Comparison of ENCODE assay signal across 4 cellular contexts in genomic region chr14:66623838-66624237, GRCh38.
TF ChIP-seq lines count a peak whose summit lies in the region.

No MANE protein-coding gene starts in this region.

TF ChIP-seq in SK-N-SH treated with all-trans-retinoic acid at 6 μM for 48 hours, 23 proteins besides CTCF, POLR2A, EP300 and RAD21:
- no peak for TF ChIP-seq OSR1 (CRISPR knock-in tag; IDR thresholded peaks at IDR 0.05)
- TF ChIP-seq ARNTL (CRISPR knock-in tag; IDR thresholded peaks at IDR 0.05; ENCODE audit: borderline replicate concordance, low read depth) = no peak
- TF ChIP-seq ZNF8 (CRISPR knock-in tag; IDR thresholded peaks at IDR 0.05) = no peak
- no peak for TF ChIP-seq RARB (CRISPR knock-in tag; IDR thresholded peaks at IDR 0.05)
TF ChIP-seq in SK-N-SH treated with all-trans-retinoic acid at 6 μM for 48 hours: peak in this region for 0.

TF ChIP-seq in SK-N-SH, 30 proteins besides CTCF, POLR2A, EP300 and RAD21:
- TF ChIP-seq YY1 (IDR thresholded peaks at IDR 0.05; ENCODE audit: low read depth) (no peak), JUND (IDR thresholded peaks at IDR 0.05) (no peak), FOXJ3 (CRISPR knock-in tag; IDR thresholded peaks at IDR 0.05) (no peak), POLR2AphosphoS5 (IDR thresholded peaks at IDR 0.05; ENCODE audit: low read depth, low read length) (no peak), GABPA (IDR thresholded peaks at IDR 0.05; ENCODE audit: low read depth) (no peak), EZH2phosphoT487 (IDR thresholded peaks at IDR 0.05; ENCODE audit: borderline replicate concordance, low read depth) (no peak), MEF2A (IDR thresholded peaks at IDR 0.05; ENCODE audit: borderline replicate concordance, low read depth) (no peak), MAX (IDR thresholded peaks at IDR 0.05; ENCODE audit: low read depth) (no peak), TCF12 (IDR thresholded peaks at IDR 0.05) (no peak), USF2 (IDR thresholded peaks at IDR 0.05; ENCODE audit: borderline replicate concordance, low read depth, low read length) (no peak), GATA2 (CRISPR knock-in tag; IDR thresholded peaks at IDR 0.05) (no peak), CHD2 (IDR thresholded peaks at IDR 0.05; ENCODE audit: low read length, partially characterized antibody) (no peak), TAF1 (IDR thresholded peaks at IDR 0.05; ENCODE audit: borderline replicate concordance, low read depth, low read length) (no peak), RXRA (IDR thresholded peaks at IDR 0.05; ENCODE audit: borderline replicate concordance, low read depth) (no peak), TEAD4 (IDR thresholded peaks at IDR 0.05; ENCODE audit: borderline replicate concordance, insufficient read depth) (no peak), ELF1 (IDR thresholded peaks at IDR 0.05) (no peak), FOXM1 (IDR thresholded peaks at IDR 0.05; ENCODE audit: low read depth) (no peak)
- TF ChIP-seq, protein P1, sequence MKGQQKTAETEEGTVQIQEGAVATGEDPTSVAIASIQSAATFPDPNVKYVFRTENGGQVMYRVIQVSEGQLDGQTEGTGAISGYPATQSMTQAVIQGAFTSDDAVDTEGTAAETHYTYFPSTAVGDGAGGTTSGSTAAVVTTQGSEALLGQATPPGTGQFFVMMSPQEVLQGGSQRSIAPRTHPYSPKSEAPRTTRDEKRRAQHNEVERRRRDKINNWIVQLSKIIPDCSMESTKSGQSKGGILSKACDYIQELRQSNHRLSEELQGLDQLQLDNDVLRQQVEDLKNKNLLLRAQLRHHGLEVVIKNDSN (IDR thresholded peaks at IDR 0.05; ENCODE audit: borderline replicate concordance, low read depth) = no peak
- TF ChIP-seq, protein P2, sequence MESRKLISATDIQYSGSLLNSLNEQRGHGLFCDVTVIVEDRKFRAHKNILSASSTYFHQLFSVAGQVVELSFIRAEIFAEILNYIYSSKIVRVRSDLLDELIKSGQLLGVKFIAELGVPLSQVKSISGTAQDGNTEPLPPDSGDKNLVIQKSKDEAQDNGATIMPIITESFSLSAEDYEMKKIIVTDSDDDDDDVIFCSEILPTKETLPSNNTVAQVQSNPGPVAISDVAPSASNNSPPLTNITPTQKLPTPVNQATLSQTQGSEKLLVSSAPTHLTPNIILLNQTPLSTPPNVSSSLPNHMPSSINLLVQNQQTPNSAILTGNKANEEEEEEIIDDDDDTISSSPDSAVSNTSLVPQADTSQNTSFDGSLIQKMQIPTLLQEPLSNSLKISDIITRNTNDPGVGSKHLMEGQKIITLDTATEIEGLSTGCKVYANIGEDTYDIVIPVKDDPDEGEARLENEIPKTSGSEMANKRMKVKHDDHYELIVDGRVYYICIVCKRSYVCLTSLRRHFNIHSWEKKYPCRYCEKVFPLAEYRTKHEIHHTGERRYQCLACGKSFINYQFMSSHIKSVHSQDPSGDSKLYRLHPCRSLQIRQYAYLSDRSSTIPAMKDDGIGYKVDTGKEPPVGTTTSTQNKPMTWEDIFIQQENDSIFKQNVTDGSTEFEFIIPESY (IDR thresholded peaks at IDR 0.05; ENCODE audit: borderline replicate concordance, low read depth) = no peak

TF ChIP-seq in HCT116, 20 proteins besides CTCF, POLR2A, EP300 and RAD21:
- TF ChIP-seq FOSL1 (IDR thresholded peaks at IDR 0.05; ENCODE audit: low read depth) = no peak
- TF ChIP-seq EGR1 (IDR thresholded peaks at IDR 0.05; ENCODE audit: low read depth) = no peak
- no peak for TF ChIP-seq MAX (IDR thresholded peaks at IDR 0.05)
- TF ChIP-seq, protein P2 (IDR thresholded peaks at IDR 0.05; ENCODE audit: extremely low read depth, insufficient replicate concordance, low read length) = no peak
- TF ChIP-seq REST (IDR thresholded peaks at IDR 0.05; ENCODE audit: low read depth) = no peak
- no peak for TF ChIP-seq ZFX (IDR thresholded peaks at IDR 0.05)
- TF ChIP-seq CEBPB (IDR thresholded peaks at IDR 0.05; ENCODE audit: low read depth) = no peak
- TF ChIP-seq SIN3A (IDR thresholded peaks at IDR 0.05; ENCODE audit: low read depth) = no peak
- no peak for TF ChIP-seq YY1 (IDR thresholded peaks at IDR 0.05; ENCODE audit: extremely low read depth, insufficient replicate concordance, low read depth, low read length)
- TF ChIP-seq ELF1 (IDR thresholded peaks at IDR 0.05; ENCODE audit: borderline replicate concordance, low read depth) = no peak
- no peak for TF ChIP-seq EZH2 (IDR thresholded peaks at IDR 0.05)
- TF ChIP-seq ZNF274 (IDR thresholded peaks at IDR 0.05; ENCODE audit: low read depth, low read length) = no peak
- TF ChIP-seq CBX3 (IDR thresholded peaks at IDR 0.05; ENCODE audit: low read depth) = no peak
- no peak for TF ChIP-seq EZH2phosphoT487 (IDR thresholded peaks at IDR 0.05; ENCODE audit: borderline replicate concordance)
- TF ChIP-seq, protein P3, sequence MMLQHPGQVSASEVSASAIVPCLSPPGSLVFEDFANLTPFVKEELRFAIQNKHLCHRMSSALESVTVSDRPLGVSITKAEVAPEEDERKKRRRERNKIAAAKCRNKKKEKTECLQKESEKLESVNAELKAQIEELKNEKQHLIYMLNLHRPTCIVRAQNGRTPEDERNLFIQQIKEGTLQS (IDR thresholded peaks at IDR 0.05) = no peak
- no peak for TF ChIP-seq SP1 (IDR thresholded peaks at IDR 0.05; ENCODE audit: low read depth)
- no peak for TF ChIP-seq POLR2AphosphoS5 (IDR thresholded peaks at IDR 0.05; ENCODE audit: low read depth, low read length)
TF ChIP-seq in HCT116: peak in this region for 0.

TF ChIP-seq in GM12878, 131 proteins besides CTCF, POLR2A, EP300 and RAD21:
- no peak for TF ChIP-seq HDGF (IDR thresholded peaks at IDR 0.05)
- TF ChIP-seq, protein P4, sequence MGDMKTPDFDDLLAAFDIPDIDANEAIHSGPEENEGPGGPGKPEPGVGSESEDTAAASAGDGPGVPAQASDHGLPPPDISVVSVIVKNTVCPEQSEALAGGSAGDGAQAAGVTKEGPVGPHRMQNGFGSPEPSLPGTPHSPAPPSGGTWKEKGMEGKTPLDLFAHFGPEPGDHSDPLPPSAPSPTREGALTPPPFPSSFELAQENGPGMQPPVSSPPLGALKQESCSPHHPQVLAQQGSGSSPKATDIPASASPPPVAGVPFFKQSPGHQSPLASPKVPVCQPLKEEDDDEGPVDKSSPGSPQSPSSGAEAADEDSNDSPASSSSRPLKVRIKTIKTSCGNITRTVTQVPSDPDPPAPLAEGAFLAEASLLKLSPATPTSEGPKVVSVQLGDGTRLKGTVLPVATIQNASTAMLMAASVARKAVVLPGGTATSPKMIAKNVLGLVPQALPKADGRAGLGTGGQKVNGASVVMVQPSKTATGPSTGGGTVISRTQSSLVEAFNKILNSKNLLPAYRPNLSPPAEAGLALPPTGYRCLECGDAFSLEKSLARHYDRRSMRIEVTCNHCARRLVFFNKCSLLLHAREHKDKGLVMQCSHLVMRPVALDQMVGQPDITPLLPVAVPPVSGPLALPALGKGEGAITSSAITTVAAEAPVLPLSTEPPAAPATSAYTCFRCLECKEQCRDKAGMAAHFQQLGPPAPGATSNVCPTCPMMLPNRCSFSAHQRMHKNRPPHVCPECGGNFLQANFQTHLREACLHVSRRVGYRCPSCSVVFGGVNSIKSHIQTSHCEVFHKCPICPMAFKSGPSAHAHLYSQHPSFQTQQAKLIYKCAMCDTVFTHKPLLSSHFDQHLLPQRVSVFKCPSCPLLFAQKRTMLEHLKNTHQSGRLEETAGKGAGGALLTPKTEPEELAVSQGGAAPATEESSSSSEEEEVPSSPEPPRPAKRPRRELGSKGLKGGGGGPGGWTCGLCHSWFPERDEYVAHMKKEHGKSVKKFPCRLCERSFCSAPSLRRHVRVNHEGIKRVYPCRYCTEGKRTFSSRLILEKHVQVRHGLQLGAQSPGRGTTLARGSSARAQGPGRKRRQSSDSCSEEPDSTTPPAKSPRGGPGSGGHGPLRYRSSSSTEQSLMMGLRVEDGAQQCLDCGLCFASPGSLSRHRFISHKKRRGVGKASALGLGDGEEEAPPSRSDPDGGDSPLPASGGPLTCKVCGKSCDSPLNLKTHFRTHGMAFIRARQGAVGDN (IDR thresholded peaks at IDR 0.05) = no peak
- TF ChIP-seq, protein P5, sequence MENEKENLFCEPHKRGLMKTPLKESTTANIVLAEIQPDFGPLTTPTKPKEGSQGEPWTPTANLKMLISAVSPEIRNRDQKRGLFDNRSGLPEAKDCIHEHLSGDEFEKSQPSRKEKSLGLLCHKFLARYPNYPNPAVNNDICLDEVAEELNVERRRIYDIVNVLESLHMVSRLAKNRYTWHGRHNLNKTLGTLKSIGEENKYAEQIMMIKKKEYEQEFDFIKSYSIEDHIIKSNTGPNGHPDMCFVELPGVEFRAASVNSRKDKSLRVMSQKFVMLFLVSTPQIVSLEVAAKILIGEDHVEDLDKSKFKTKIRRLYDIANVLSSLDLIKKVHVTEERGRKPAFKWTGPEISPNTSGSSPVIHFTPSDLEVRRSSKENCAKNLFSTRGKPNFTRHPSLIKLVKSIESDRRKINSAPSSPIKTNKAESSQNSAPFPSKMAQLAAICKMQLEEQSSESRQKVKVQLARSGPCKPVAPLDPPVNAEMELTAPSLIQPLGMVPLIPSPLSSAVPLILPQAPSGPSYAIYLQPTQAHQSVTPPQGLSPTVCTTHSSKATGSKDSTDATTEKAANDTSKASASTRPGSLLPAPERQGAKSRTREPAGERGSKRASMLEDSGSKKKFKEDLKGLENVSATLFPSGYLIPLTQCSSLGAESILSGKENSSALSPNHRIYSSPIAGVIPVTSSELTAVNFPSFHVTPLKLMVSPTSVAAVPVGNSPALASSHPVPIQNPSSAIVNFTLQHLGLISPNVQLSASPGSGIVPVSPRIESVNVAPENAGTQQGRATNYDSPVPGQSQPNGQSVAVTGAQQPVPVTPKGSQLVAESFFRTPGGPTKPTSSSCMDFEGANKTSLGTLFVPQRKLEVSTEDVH (IDR thresholded peaks at IDR 0.05; ENCODE audit: low read depth, partially characterized antibody) = no peak
